In the genomic region with DNA sequence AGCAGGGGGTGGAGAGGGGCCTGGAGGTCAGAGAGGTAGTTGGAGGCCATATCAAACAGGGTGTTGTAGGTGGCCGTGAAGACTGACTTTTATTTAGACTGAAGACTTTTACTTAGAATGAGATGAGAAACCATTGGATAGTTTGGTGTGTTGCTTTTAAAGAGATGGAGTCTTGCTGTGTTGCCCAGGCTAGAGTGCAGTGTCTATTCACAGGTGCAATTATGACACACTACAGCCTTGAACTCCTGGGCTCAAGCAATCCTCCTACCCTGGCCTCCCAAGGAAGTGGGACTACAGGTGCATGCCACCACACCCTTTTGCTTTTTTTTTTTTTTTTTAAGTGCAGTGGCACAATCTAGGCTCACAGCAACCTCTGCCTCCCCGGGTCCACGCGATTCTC, we compare ENCODE assay signal across 30 cellular contexts. TPM values are rescaled to one million over a fixed set of nuclear protein-coding genes. Genes with fewer than 3 reads are reported as not detected.
DNase-seq lines count a peak whose midpoint lies in the region; ATAC-seq and TF ChIP-seq lines count a peak whose summit lies in the region.
"Had no signal": no experiment of that assay in that cellular context is flagged by ENCODE, and none has a peak within 500 bp of the region (broad histone marks: within the 10 kb centered on the region; RNA-seq: fewer than 3 reads in every experiment).

No MANE protein-coding gene starts in this region.

- no peaks in the 10 kb centered on the region for H3K36me3 ChIP-seq in CD4-positive, CD25-positive, alpha-beta regulatory T cell (ENCODE audit: control insufficient read depth, insufficient read depth, low read length)

- POLR2A ChIA-PET in WTC11 (lab: Charles Lee): no interaction called here

- peaks cover 3% of the 10 kb centered on the region for H3K27me3 ChIP-seq in CD4-positive, CD25-positive, alpha-beta regulatory T cell (ENCODE audit: control insufficient read depth, insufficient read depth, low read length)
- H3K27me3 ChIP-seq: BLaER1 had no signal

- H3K9me3 ChIP-seq in CD4-positive, CD25-positive, alpha-beta regulatory T cell (ENCODE audit: control insufficient read depth in 2 of 2, low read length in 2 of 2): no peaks in the 10 kb centered on the region
- H3K9me3 ChIP-seq: BLaER1, Caco-2, HAP-1 had no signal

- H3K27ac ChIP-seq in CD4-positive, CD25-positive, alpha-beta regulatory T cell (ENCODE audit: insufficient read depth, low read length, poor library complexity, severe bottlenecking): no peak overlapping the region
- H3K27ac ChIP-seq: BLaER1, KMS-11, RWPE1, SK-N-MC had no signal

- no peak for TF ChIP-seq CTCF in WTC11 (IDR thresholded peaks at IDR 0.05)

- peaks cover 14% of the 10 kb centered on the region for H3K27me3 Mint-ChIP-seq in T-helper 2 cell treated with Interferon-gamma antibody and Interleukin-4, amounts not matched to agents 5 μg/mL and 100 μg/mL, for 36 hours (ENCODE audit: low read depth)
- no peaks in the 10 kb centered on the region for H3K27me3 Mint-ChIP-seq in CD4-positive, CD25-positive, alpha-beta regulatory T cell
- no peaks in the 10 kb centered on the region for H3K27me3 Mint-ChIP-seq in WTC11 (ENCODE audit: low read depth)
- peaks cover 0 to 12% (median 0%) of the 10 kb centered on the region in 3 donors for H3K27me3 Mint-ChIP-seq in naive B cell

- peaks cover 18% of the 10 kb centered on the region for H3K4me1 ChIP-seq in CD4-positive, CD25-positive, alpha-beta regulatory T cell (ENCODE audit: control insufficient read depth, insufficient read depth, low read length, poor library complexity, severe bottlenecking)

- CTCF ChIA-PET in WTC11 (lab: Charles Lee): no interaction called here

- H3K36me3 Mint-ChIP-seq in T-helper 2 cell treated with Interferon-gamma antibody and Interleukin-4, amounts not matched to agents 5 μg/mL and 100 μg/mL, for 36 hours (ENCODE audit: low read depth): peaks cover 22% of the 10 kb centered on the region
- H3K36me3 Mint-ChIP-seq in CD4-positive, CD25-positive, alpha-beta regulatory T cell: peaks cover 9% of the 10 kb centered on the region
- peaks cover 15% of the 10 kb centered on the region for H3K36me3 Mint-ChIP-seq in WTC11
- no peaks in the 10 kb centered on the region for H3K36me3 Mint-ChIP-seq in naive B cell

- peak overlapping the region; percentile 13 for H3K4me3 Mint-ChIP-seq in T-helper 2 cell treated with Interferon-gamma antibody and Interleukin-4, amounts not matched to agents 5 μg/mL and 100 μg/mL, for 36 hours
- peak overlapping the region in 3 of 4 donors; percentile 39 to 52 (median 43) for H3K4me3 Mint-ChIP-seq in CD4-positive, CD25-positive, alpha-beta regulatory T cell
- H3K4me3 Mint-ChIP-seq in WTC11 (no peak overlapping the region), naive B cell (peak overlapping the region in 6 of 8 donors; percentile 8 to 78 (median 73))
- H3K4me3 Mint-ChIP-seq: HFFc6 had no signal

- peaks cover 19% of the 10 kb centered on the region for H3K4me1 Mint-ChIP-seq in T-helper 2 cell treated with Interferon-gamma antibody and Interleukin-4, amounts not matched to agents 5 μg/mL and 100 μg/mL, for 36 hours (ENCODE audit: low read depth)
- peaks cover 16 to 30% (median 19%) of the 10 kb centered on the region in 4 donors for H3K4me1 Mint-ChIP-seq in CD4-positive, CD25-positive, alpha-beta regulatory T cell
- H3K4me1 Mint-ChIP-seq in WTC11 (peaks cover 16% of the 10 kb centered on the region), naive B cell (peaks cover 23 to 37% (median 31%) of the 10 kb centered on the region in 3 donors)

- no peak for DNase-seq in T-helper 2 cell treated with Interferon-gamma antibody and Interleukin-4, amounts not matched to agents 5 μg/mL and 100 μg/mL, for 36 hours (ENCODE audit: low spot score)
- DNase-seq in T-helper 2 cell (no peak), WTC11 (ENCODE audit: low spot score) (no peak), naive B cell (no peak), NCI-H748 (lab: John Stamatoyannopoulos, UW; ENCODE audit: unreplicated experiment) (no peak), cerebellar nuclear complex (lab: John Stamatoyannopoulos, UW) (no peak), Kasumi-1 (lab: John Stamatoyannopoulos, UW) (no peak)
- DNase-seq in CD4-positive, CD25-positive, alpha-beta regulatory T cell: no peak
- DNase-seq: 8988T; ACHN; Caco-2; CD4-positive, alpha-beta memory T cell; EL; GDM1; GOT3; HFFc6; NCI-H1092; NCI-H1417 treated with DMSO at 0.1 percent for 48 hours; NCI-H1694 treated with DMSO at 0.1 percent for 48 hours; NCI-H2081; NCI-H2227 treated with DMSO at 0.1 percent for 48 hours; NCI-H526 treated with DMSO at 0.1 percent for 48 hours; SIG-M5 had no signal

- no peaks in the 10 kb centered on the region for H3K9me3 Mint-ChIP-seq in T-helper 2 cell treated with Interferon-gamma antibody and Interleukin-4, amounts not matched to agents 5 μg/mL and 100 μg/mL, for 36 hours
- no peaks in the 10 kb centered on the region for H3K9me3 Mint-ChIP-seq in CD4-positive, CD25-positive, alpha-beta regulatory T cell
- no peaks in the 10 kb centered on the region for H3K9me3 Mint-ChIP-seq in WTC11
- H3K9me3 Mint-ChIP-seq in naive B cell: peaks cover 0 to 3% (median 0%) of the 10 kb centered on the region in 7 donors
- H3K9me3 Mint-ChIP-seq: CD4-positive, alpha-beta memory T cell; HFFc6 had no signal

- H3K4me3 ChIP-seq in CD4-positive, CD25-positive, alpha-beta regulatory T cell (ENCODE audit: low read depth, low read length): no peak overlapping the region
- H3K4me3 ChIP-seq: BLaER1, GM12878, HAP-1, SK-N-MC had no signal

- ATAC-seq in CD4-positive, CD25-positive, alpha-beta regulatory T cell (ENCODE audit: low read depth in 2 of 2): no peak
- ATAC-seq in WTC11 (no peak), naive B cell (ENCODE audit: low read depth in 2 of 2) (no peak)
- ATAC-seq: GM12878, Panc1 had no signal

- no peak overlapping the region for H3K27ac Mint-ChIP-seq in T-helper 2 cell treated with Interferon-gamma antibody and Interleukin-4, amounts not matched to agents 5 μg/mL and 100 μg/mL, for 36 hours
- peak overlapping the region in 1 of 3 donors; percentile 15 for H3K27ac Mint-ChIP-seq in CD4-positive, CD25-positive, alpha-beta regulatory T cell
- H3K27ac Mint-ChIP-seq in WTC11 (no peak overlapping the region), naive B cell (peak overlapping the region in 1 of 6 donors; percentile 87)
- H3K27ac Mint-ChIP-seq: HFFc6 had no signal

TF ChIP-seq in WTC11, 78 proteins besides CTCF, POLR2A, EP300 and RAD21:
- TF ChIP-seq, protein P1, sequence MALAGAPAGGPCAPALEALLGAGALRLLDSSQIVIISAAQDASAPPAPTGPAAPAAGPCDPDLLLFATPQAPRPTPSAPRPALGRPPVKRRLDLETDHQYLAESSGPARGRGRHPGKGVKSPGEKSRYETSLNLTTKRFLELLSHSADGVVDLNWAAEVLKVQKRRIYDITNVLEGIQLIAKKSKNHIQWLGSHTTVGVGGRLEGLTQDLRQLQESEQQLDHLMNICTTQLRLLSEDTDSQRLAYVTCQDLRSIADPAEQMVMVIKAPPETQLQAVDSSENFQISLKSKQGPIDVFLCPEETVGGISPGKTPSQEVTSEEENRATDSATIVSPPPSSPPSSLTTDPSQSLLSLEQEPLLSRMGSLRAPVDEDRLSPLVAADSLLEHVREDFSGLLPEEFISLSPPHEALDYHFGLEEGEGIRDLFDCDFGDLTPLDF (CRISPR knock-in tag; IDR thresholded peaks at IDR 0.05): no peak
- 0 out of 2 replicates have a peak, but pooled peaks have one; percentile 26 for TF ChIP-seq ZNF121 (CRISPR knock-in tag; IDR thresholded peaks at IDR 0.05)

RNA-seq across cellular contexts. Expression of gene LRPPRC, which starts 2.5 kb away (rescaled TPM):
- total RNA-seq in CD4-positive, CD25-positive, alpha-beta regulatory T cell: 48.5 TPM
- polyA plus RNA-seq in CD4-positive, CD25-positive, alpha-beta regulatory T cell: 10 to 100 TPM; 34.0 to 39.5 (median 36.8) TPM
- total RNA-seq in WTC11 (2021): 220 to 253 TPM (median 228 TPM) in 3 replicates
- 10 to 100 TPM; 32.2 to 49.4 (median 45.5) TPM for polyA plus RNA-seq in naive B cell (ENCODE audit: low read depth in 6 of 6)
